ENCODE assay signal across 16 cellular contexts in genomic region chr9:130390371-130390770, GRCh38. TPM values are rescaled to one million over a fixed set of nuclear protein-coding genes. Genes with fewer than 3 reads are reported as not detected.
A peak's percentile ranks its signal among the peaks of the same experiment; 100 is the strongest.
DNase-seq lines count a peak whose midpoint lies in the region; FAIRE-seq and TF ChIP-seq lines count a peak whose summit lies in the region.
"Had no signal": no experiment of that assay in that cellular context is flagged by ENCODE, and none has a peak within 500 bp of the region (broad histone marks: within the 10 kb centered on the region; RNA-seq: fewer than 3 reads in every experiment).

No MANE protein-coding gene starts in this region.

- H3K36me3 ChIP-seq in endodermal cell (ENCODE audit: control insufficient read depth, insufficient read depth, low read length) (no peaks in the 10 kb centered on the region), brain microvascular endothelial cell (replicated peaks) (no peaks in the 10 kb centered on the region), tibial artery (peaks cover 0 to 5% (median 0%) of the 10 kb centered on the region in 3 donors)
- no peaks in the 10 kb centered on the region for H3K36me3 ChIP-seq in CD4-positive, alpha-beta memory T cell (ENCODE audit: insufficient read depth, low read length)
- H3K36me3 ChIP-seq: BE2C had no signal

- H3T11ph ChIP-seq in H9 (ENCODE audit: low read length), result no peak overlapping the region

- H3K79me1 ChIP-seq in H9 (ENCODE audit: insufficient read depth, low read depth, low read length, poor library complexity, severe bottlenecking), result no peaks in the 10 kb centered on the region

- no peak overlapping the region for H2BK12ac ChIP-seq in H9 (ENCODE audit: insufficient read length, low read depth, low read length)

- peaks cover 3 to 36% (median 3%) of the 10 kb centered on the region in 3 experiments; a peak in 5 of 7 replicates for H3K36me3 Mint-ChIP-seq in H9 (ENCODE audit: insufficient read depth in 1 of 3, low read depth in 3 of 3)
- no peaks in the 10 kb centered on the region for H3K36me3 Mint-ChIP-seq in endodermal cell (ENCODE audit: low read depth)
- no peaks in the 10 kb centered on the region for H3K36me3 Mint-ChIP-seq in CD4-positive, alpha-beta memory T cell
- H3K36me3 Mint-ChIP-seq: CD8-positive, alpha-beta T cell had no signal

- TF ChIP-seq CTCF in H9 (conservative IDR thresholded peaks at IDR 0.05), result no peak
- no peak for TF ChIP-seq CTCF in endodermal cell (conservative IDR thresholded peaks at IDR 0.05)
- TF ChIP-seq CTCF in brain microvascular endothelial cell (IDR thresholded peaks at IDR 0.05; ENCODE audit: low read depth, low read length, missing control alignments), result no peak
- TF ChIP-seq CTCF in D721Med (IDR thresholded peaks at IDR 0.05; ENCODE audit: insufficient read depth, missing control alignments), result no peak
- no peak for TF ChIP-seq CTCF in tibial artery (IDR thresholded peaks at IDR 0.05)

- DNase-seq in H9 (peak; percentile 79), endodermal cell (peak; percentile 69), left kidney (ENCODE audit: low read depth, low spot score) (peak; percentile 26), brain microvascular endothelial cell (no peak), D721Med (ENCODE audit: insufficient read length, low spot score) (no peak), tibial artery (no peak)
- DNase-seq in CD4-positive, alpha-beta memory T cell, result no peak
- DNase-seq: BE2C; CD8-positive, alpha-beta T cell; COR-L47; DND-41; GF-D8 had no signal

- in situ Hi-C loops in brain microvascular endothelial cell (cut with HindIII; ENCODE audit: low pct_ligation_motif_present, low sequenced_read_pairs), result no loop called here

- no peak overlapping the region for H3K4ac ChIP-seq in H9 (ENCODE audit: low read depth, low read length)

- no peak overlapping the region for H3K9ac ChIP-seq in H9 (ENCODE audit: extremely low read depth, insufficient read length, low read length)
- no peak overlapping the region for H3K9ac ChIP-seq in endodermal cell (ENCODE audit: extremely low read depth, low read length, poor library complexity, severe bottlenecking)

- H3K27me3 Mint-ChIP-seq in H9 (ENCODE audit: low read depth), result peaks cover 1% of the 10 kb centered on the region; the same call in 1 of the 2 replicates
- H3K27me3 Mint-ChIP-seq in endodermal cell (ENCODE audit: insufficient read depth), result no peaks in the 10 kb centered on the region
- peaks cover 8% of the 10 kb centered on the region in 2 donors for H3K27me3 Mint-ChIP-seq in CD4-positive, alpha-beta memory T cell

- no CpG with 5 or more reads among the region's 7 CpGs for WGBS in H9 (ENCODE audit: extremely low coverage, insufficient read length, low lambda C conversion rate)
- WGBS in endodermal cell (ENCODE audit: insufficient coverage in 1 of 2, insufficient read length in 1 of 2), 2 experiments, result 54 to 75% methylated on average over 5 to 7 of the region's 7 CpGs

- peak overlapping the region in 2 of 3 experiments; percentile 16 to 68; a peak in 3 of 7 replicates for H3K27ac Mint-ChIP-seq in H9
- H3K27ac Mint-ChIP-seq in endodermal cell, result peak overlapping the region; percentile 75
- no peak overlapping the region for H3K27ac Mint-ChIP-seq in CD4-positive, alpha-beta memory T cell
- H3K27ac Mint-ChIP-seq: CD8-positive, alpha-beta T cell had no signal

- no peak overlapping the region for H3K56ac ChIP-seq in H9 (ENCODE audit: insufficient read length, low read depth, low read length)

- H3K18ac ChIP-seq in H9 (ENCODE audit: insufficient read length, low read depth, low read length), result no peak overlapping the region

- H3K14ac ChIP-seq in H9 (ENCODE audit: insufficient read depth, low read length), result no peak overlapping the region

- H2AFZ ChIP-seq in H9 (ENCODE audit: low read length), result no peak overlapping the region

- no peak overlapping the region for H3K4me3 ChIP-seq in endodermal cell (ENCODE audit: low read length)
- H3K4me3 ChIP-seq in brain microvascular endothelial cell (ENCODE audit: low read depth, low read length), result no peak overlapping the region
- no peak overlapping the region for H3K4me3 ChIP-seq in CD4-positive, alpha-beta memory T cell (ENCODE audit: low read length in 2 of 2)
- H3K4me3 ChIP-seq in tibial artery, result no peak overlapping the region
- H3K4me3 ChIP-seq: A549 had no signal

- CTCF ChIA-PET in CD4-positive, alpha-beta memory T cell (lab: Charles Lee; ENCODE audit: partially characterized antibody), result no interaction called here

- H4K20me1 ChIP-seq in H9 (ENCODE audit: control insufficient read depth, insufficient read depth, insufficient read length), result no peaks in the 10 kb centered on the region

- intact Hi-C loops in CD4-positive, alpha-beta memory T cell (cut with micrococcal nuclease), result no loop called here
- intact Hi-C loops in tibial artery (cut with DNase I; ENCODE audit: low total_unique reads), result no loop called here

- H3K27ac ChIP-seq in H9 (ENCODE audit: insufficient read length, low read depth, low read length), result no peak overlapping the region
- no peak overlapping the region for H3K27ac ChIP-seq in endodermal cell (ENCODE audit: low read depth, low read length)
- no peak overlapping the region for H3K27ac ChIP-seq in brain microvascular endothelial cell
- H3K27ac ChIP-seq in CD4-positive, alpha-beta memory T cell (ENCODE audit: low read depth, low read length), result no peak overlapping the region
- no peak overlapping the region for H3K27ac ChIP-seq in tibial artery
- H3K27ac ChIP-seq: A549, C4-2B, HL-60 had no signal

- H3K79me2 ChIP-seq in H9 (ENCODE audit: insufficient read depth, low read length), result no peaks in the 10 kb centered on the region

- no peaks in the 10 kb centered on the region; a peak in 2 of 5 replicates for H3K9me3 Mint-ChIP-seq in H9
- no peaks in the 10 kb centered on the region for H3K9me3 Mint-ChIP-seq in endodermal cell
- no peaks in the 10 kb centered on the region for H3K9me3 Mint-ChIP-seq in CD4-positive, alpha-beta memory T cell
- H3K9me3 Mint-ChIP-seq: CD8-positive, alpha-beta T cell had no signal

- H3K9me3 ChIP-seq in H9 (ENCODE audit: control insufficient read depth, low read depth, low read length), result no peaks in the 10 kb centered on the region
- no peaks in the 10 kb centered on the region for H3K9me3 ChIP-seq in endodermal cell (ENCODE audit: control insufficient read depth, low read length)
- H3K9me3 ChIP-seq in CD4-positive, alpha-beta memory T cell (ENCODE audit: control insufficient read depth in 1 of 2, low read length in 2 of 2), result no peaks in the 10 kb centered on the region
- H3K9me3 ChIP-seq in tibial artery, result no peaks in the 10 kb centered on the region
- H3K9me3 ChIP-seq: A549, BE2C had no signal

- H2AK5ac ChIP-seq in H9 (ENCODE audit: insufficient read length, low read length), result no peak overlapping the region

- H4K91ac ChIP-seq in H9 (ENCODE audit: insufficient read length, low read depth, low read length), result no peak overlapping the region

- H2BK15ac ChIP-seq in H9 (ENCODE audit: low read depth, low read length), result no peak overlapping the region

- no peaks in the 10 kb centered on the region for H3K23me2 ChIP-seq in H9 (ENCODE audit: insufficient read length, low read depth, low read length, poor library complexity, severe bottlenecking)

- no peak overlapping the region for H4K8ac ChIP-seq in H9 (replicated peaks; ENCODE audit: insufficient read length, low read depth, low read length)

- H2BK120ac ChIP-seq in H9 (ENCODE audit: low read depth, low read length, poor library complexity, severe bottlenecking), result no peak overlapping the region

- POLR2A ChIA-PET in CD4-positive, alpha-beta memory T cell (lab: Charles Lee; ENCODE audit: partially characterized antibody), result no interaction called here

- H3K4me1 Mint-ChIP-seq in H9, result peaks cover 16 to 19% of the 10 kb centered on the region in 2 experiments
- no peaks in the 10 kb centered on the region for H3K4me1 Mint-ChIP-seq in endodermal cell
- H3K4me1 Mint-ChIP-seq in CD4-positive, alpha-beta memory T cell, result no peaks in the 10 kb centered on the region

- H3K4me3 Mint-ChIP-seq in H9 (no peak overlapping the region), endodermal cell (no peak overlapping the region)
- H3K4me3 Mint-ChIP-seq in CD4-positive, alpha-beta memory T cell, result no peak overlapping the region
- H3K4me3 Mint-ChIP-seq: CD8-positive, alpha-beta T cell had no signal

- no peak for FAIRE-seq in D721Med (lab: Jason Lieb, UNC)
- FAIRE-seq: A549, H54 had no signal

- H4K5ac ChIP-seq in H9 (ENCODE audit: insufficient read length, low read depth, low read length), result no peak overlapping the region

- H3K23ac ChIP-seq in H9 (ENCODE audit: insufficient read length, low read depth, low read length), result no peak overlapping the region

- no peak overlapping the region for H3K4me2 ChIP-seq in H9 (ENCODE audit: insufficient read depth, insufficient read length, low read length)
- H3K4me2 ChIP-seq: A549 had no signal

- no peaks in the 10 kb centered on the region for H3K27me3 ChIP-seq in H9 (ENCODE audit: insufficient read depth, low read length)
- no peaks in the 10 kb centered on the region for H3K27me3 ChIP-seq in endodermal cell (ENCODE audit: control insufficient read depth, insufficient read depth, low read length, poor library complexity, severe bottlenecking)
- H3K27me3 ChIP-seq in brain microvascular endothelial cell (replicated peaks), result no peaks in the 10 kb centered on the region
- H3K27me3 ChIP-seq in CD4-positive, alpha-beta memory T cell (ENCODE audit: insufficient read depth, low read length), result no peaks in the 10 kb centered on the region
- peaks cover 0 to 33% of the 10 kb centered on the region in 2 donors for H3K27me3 ChIP-seq in tibial artery
- H3K27me3 ChIP-seq: BE2C had no signal

- H2BK5ac ChIP-seq in H9 (ENCODE audit: insufficient read length, low read length), result no peak overlapping the region

- no peak overlapping the region for H2BK20ac ChIP-seq in H9 (ENCODE audit: low read depth, low read length, poor library complexity, severe bottlenecking)

- H3K4me1 ChIP-seq in H9 (ENCODE audit: insufficient read depth, low read length), result no peaks in the 10 kb centered on the region
- no peaks in the 10 kb centered on the region for H3K4me1 ChIP-seq in endodermal cell (ENCODE audit: control insufficient read depth, insufficient read depth, low read length)
- H3K4me1 ChIP-seq in CD4-positive, alpha-beta memory T cell (ENCODE audit: insufficient read depth, low read length), result no peaks in the 10 kb centered on the region
- no peaks in the 10 kb centered on the region for H3K4me1 ChIP-seq in tibial artery
- H3K4me1 ChIP-seq: A549, BE2C had no signal

RNA-seq across cellular contexts. Expression of gene ASS1, which starts 54.4 kb away (rescaled TPM):
- total RNA-seq in H9 (2021) (118 and 122 TPM in 2 replicates), endodermal cell (10 to 100 TPM; 30.9 to 57.2 TPM)
- 37.9 TPM for polyA plus RNA-seq in endodermal cell (2013, experiment 1 of 2)
- polyA plus RNA-seq in endodermal cell (2013, experiment 2 of 2), result 30.1 TPM
- not detected for total RNA-seq in CD4-positive, alpha-beta memory T cell
- not detected for polyA plus RNA-seq in CD4-positive, alpha-beta memory T cell
- total RNA-seq: CD8-positive, alpha-beta T cell had no signal

Comparison
In these comparisons a context has a peak if more than half of its experiments do, and no peak if none do; other contexts are left out.
1. DNase-seq: peak in H9 (single experiment), endodermal cell (single experiment) and left kidney (single experiment); none in brain microvascular endothelial cell (single experiment), CD4-positive, alpha-beta memory T cell (0 of 5), D721Med (single experiment) and tibial artery (0 of 2).
2. H3K27ac Mint-ChIP-seq: peak in H9 (2 of 3) and endodermal cell (single experiment); none in CD4-positive, alpha-beta memory T cell (0 of 7).
3. RNA of gene ASS1, which starts 54.4 kb away (total RNA-seq): 118 to 122 TPM in H9 and 30.9 to 57.2 TPM in endodermal cell; not detected in CD4-positive, alpha-beta memory T cell; every median in the first group is over 10 times any median in the second.